Comparison of ENCODE assay signal across 8 cellular contexts in genomic region chr14:63478024-63478423, GRCh38.
DNase-seq lines count a peak whose midpoint lies in the region; ATAC-seq and TF ChIP-seq lines count a peak whose summit lies in the region.

No MANE protein-coding gene starts in this region.

- H3K36me3 ChIP-seq in Karpas-422 (ENCODE audit: insufficient read depth, low read length) (no peaks in the 10 kb centered on the region), colonic mucosa (no peaks in the 10 kb centered on the region)

- H3K9me3 ChIP-seq in Karpas-422 (ENCODE audit: low read length), result no peaks in the 10 kb centered on the region
- no peaks in the 10 kb centered on the region for H3K9me3 ChIP-seq in colonic mucosa

- H3K27ac Mint-ChIP-seq in nephron progenitor cell, result no peak overlapping the region

- H4K20me1 ChIP-seq in Karpas-422 (ENCODE audit: insufficient read depth, low read depth, low read length), result no peaks in the 10 kb centered on the region

- H3K9ac ChIP-seq in Karpas-422 (ENCODE audit: low read length), result peak overlapping the region; percentile 51
- no peak overlapping the region for H3K9ac ChIP-seq in colonic mucosa (ENCODE audit: low read depth in 2 of 2, low read length in 2 of 2)

- intact Hi-C loops in colonic mucosa (cut with DNase I), result no loop called here

- H3K4me1 Mint-ChIP-seq in nephron progenitor cell, result peaks cover 5% of the 10 kb centered on the region

- H3K4me2 ChIP-seq in Karpas-422 (ENCODE audit: low read depth, low read length, poor library complexity, severe bottlenecking), result peak overlapping the region; percentile 65

- H3K27ac ChIP-seq in Karpas-422 (ENCODE audit: low read length), result peak overlapping the region; percentile 65
- no peak overlapping the region for H3K27ac ChIP-seq in colonic mucosa

- ATAC-seq in GM18508 (IDR thresholded peaks at IDR 0.05; ENCODE audit: insufficient read depth, unreplicated experiment), result peak; percentile 65
- ATAC-seq in GM21576 (IDR thresholded peaks at IDR 0.05; ENCODE audit: unreplicated experiment), result peak; percentile 77
- ATAC-seq in left lobe of liver, result peak; percentile 49

- peaks cover 58% of the 10 kb centered on the region for H3K4me1 ChIP-seq in Karpas-422 (ENCODE audit: low read length)
- peaks cover 3% of the 10 kb centered on the region for H3K4me1 ChIP-seq in colonic mucosa

- H3K4me3 ChIP-seq in Karpas-422 (ENCODE audit: low read length), result peak overlapping the region; percentile 45; the same call in 1 of the 2 replicates
- H3K4me3 ChIP-seq in colonic mucosa, result no peak overlapping the region

- peaks cover 17% of the 10 kb centered on the region for H3K36me3 Mint-ChIP-seq in nephron progenitor cell (ENCODE audit: low read depth)

- no peaks in the 10 kb centered on the region for H3K9me2 ChIP-seq in Karpas-422 (replicated peaks; ENCODE audit: insufficient read depth, low read length)

- H3K27me3 Mint-ChIP-seq in nephron progenitor cell (ENCODE audit: low read depth, poor library complexity), result no peaks in the 10 kb centered on the region

- no peaks in the 10 kb centered on the region for H3K9me3 Mint-ChIP-seq in nephron progenitor cell

- no peak for TF ChIP-seq CTCF in colonic mucosa (IDR thresholded peaks at IDR 0.05)
- TF ChIP-seq CTCF in nephron progenitor cell (IDR thresholded peaks at IDR 0.05), result no peak

- no peak overlapping the region for H2AFZ ChIP-seq in Karpas-422 (ENCODE audit: low read length)

- DNase-seq in Karpas-422 (peak; percentile 69), left lobe of liver (ENCODE audit: low spot score) (no peak), colonic mucosa (no peak), DMS53 (lab: John Stamatoyannopoulos, UW) (no peak), nephron progenitor cell (no peak), NCI-H1436 (lab: John Stamatoyannopoulos, UW) (no peak)

- no peaks in the 10 kb centered on the region for H3K27me3 ChIP-seq in Karpas-422 (ENCODE audit: low read length)
- H3K27me3 ChIP-seq in colonic mucosa, result no peaks in the 10 kb centered on the region

- no peak overlapping the region for H3K4me3 Mint-ChIP-seq in nephron progenitor cell

- peaks cover 98% of the 10 kb centered on the region for H3K79me2 ChIP-seq in Karpas-422 (ENCODE audit: low read length)
